ENCODE assay signal across 32 cellular contexts in the genomic region with DNA sequence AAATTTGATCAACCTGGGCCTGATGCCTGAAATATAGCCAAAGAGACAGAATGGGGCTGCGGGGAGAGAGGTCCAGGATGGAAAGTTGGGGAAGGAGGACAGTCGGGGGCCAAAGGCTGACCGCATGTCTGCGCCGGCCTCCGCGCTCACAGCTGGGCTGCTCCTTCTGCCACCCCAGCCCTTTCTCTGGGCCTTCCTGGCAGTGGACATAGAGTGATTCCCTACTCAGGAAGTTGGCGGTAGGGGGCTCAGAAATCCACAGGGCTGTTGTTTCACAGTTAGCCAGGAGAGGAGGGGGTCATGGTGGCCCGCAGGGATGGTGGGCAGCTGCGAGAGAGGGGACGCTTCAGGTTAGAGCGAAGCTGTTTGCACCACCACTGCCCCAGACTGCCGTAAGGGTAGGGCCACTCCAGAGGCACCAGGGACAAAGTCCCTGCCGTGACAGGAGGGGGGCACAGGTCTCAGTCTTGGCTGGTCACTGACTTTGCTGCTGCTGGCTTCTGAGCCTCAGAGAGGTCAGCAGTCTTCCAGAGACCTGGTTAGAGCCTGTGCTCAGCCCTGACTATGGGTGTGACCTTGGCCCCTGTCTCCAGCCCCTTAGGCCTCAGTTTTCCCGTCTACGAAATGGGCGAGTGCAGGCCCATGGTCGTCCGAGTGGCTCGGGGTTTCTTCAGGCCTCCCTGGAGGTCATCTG. TPM values are rescaled to one million over a fixed set of nuclear protein-coding genes. Genes with fewer than 3 reads are reported as not detected.
DNase-seq lines count a peak whose midpoint lies in the region; ATAC-seq, FAIRE-seq and TF ChIP-seq lines count a peak whose summit lies in the region.
"Had no signal": no experiment of that assay in that cellular context is flagged by ENCODE, and none has a peak within 500 bp of the region (broad histone marks: within the 10 kb centered on the region; RNA-seq: fewer than 3 reads in every experiment).

No MANE protein-coding gene starts in this region.

- H3K9me3 ChIP-seq in AG04450 (ENCODE audit: control insufficient read depth, insufficient read depth, low read length), result no peaks in the 10 kb centered on the region
- H3K9me3 ChIP-seq in kidney (ENCODE audit: control insufficient read depth in 1 of 2, low read length in 2 of 2), result no peaks in the 10 kb centered on the region
- H3K9me3 ChIP-seq in neuronal stem cell (replicated peaks in 1 of 2; ENCODE audit: control insufficient read depth in 2 of 2, insufficient read depth in 1 of 2, low read depth in 1 of 2, low read length in 2 of 2), result no peaks in the 10 kb centered on the region
- H3K9me3 ChIP-seq: A549, gastrocnemius medialis, ovary, thoracic aorta had no signal

- H3K4me3 Mint-ChIP-seq in WTC11 (no peak overlapping the region), T-cell (no peak overlapping the region)
- H3K4me3 Mint-ChIP-seq in activated T-helper 1 cell treated with anti-CD3 and anti-CD28 coated beads, Interleukin-12 subunit alpha, Interleukin-12 subunit beta, Interleukin-2, Interleukin-4 antibody, amounts not matched to agents 30 ng/mL and 10 ng/mL and 1 ng/mL, durations not matched to agents 14 hours and 24 hours and 36 hours, result no peak overlapping the region
- H3K4me3 Mint-ChIP-seq: activated CD4-positive, alpha-beta T cell treated with anti-CD3 and anti-CD28 coated beads for 36 hours; IgD-negative memory B cell; memory B cell had no signal

- no peak overlapping the region for H3K4me3 ChIP-seq in AG04450 (ENCODE audit: low read depth, low read length)
- no peak overlapping the region for H3K4me3 ChIP-seq in kidney (ENCODE audit: low read length in 2 of 2)
- H3K4me3 ChIP-seq in neuronal stem cell (ENCODE audit: low read length in 2 of 2), result no peak overlapping the region
- H3K4me3 ChIP-seq: A549, gastrocnemius medialis, GM12878, ovary, skin epidermis, thoracic aorta had no signal

- DNase-seq in AG04450 (ENCODE audit: low read depth, low spot score) (no peak), WTC11 (ENCODE audit: low spot score) (no peak), kidney (peak; percentile 45), neuronal stem cell (ENCODE audit: low spot score) (no peak), GM12891 (ENCODE audit: insufficient read length, low spot score) (no peak), T-cell (no peak)
- no peak for DNase-seq in activated T-helper 1 cell treated with anti-CD3 and anti-CD28 coated beads, Interleukin-12 subunit alpha, Interleukin-12 subunit beta, Interleukin-2, Interleukin-4 antibody, amounts not matched to agents 30 ng/mL and 10 ng/mL and 1 ng/mL, durations not matched to agents 14 hours and 24 hours and 36 hours (ENCODE audit: low spot score)
- DNase-seq: activated CD4-positive, alpha-beta T cell treated with anti-CD3 and anti-CD28 coated beads for 36 hours; activated naive CD4-positive, alpha-beta T cell treated with anti-CD3 and anti-CD28 coated beads, Interleukin-2, amount 50 U/mL, for 16 hours; amniotic stem cell; gastrocnemius medialis; hippocampal formation; left cardiac atrium; NCI-H1694; NCI-H446 treated with DMSO at 0.1 percent for 48 hours; NCI-H774; stimulated activated naive CD4-positive, alpha-beta T cell treated with Interleukin-2 at 50 U/mL for 16 hours; SW 1271; T-helper 9 cell had no signal

- CTCF ChIA-PET in AG04450 (lab: Charles Lee), result no interaction called here
- CTCF ChIA-PET in WTC11 (lab: Charles Lee), result interaction anchor here (0.9 to 1.8 kb wide), 5 partner anchors 10 to 463 kb away, joined by 3 to 9 read pairs (median 4); no protein-coding TSS in a partner anchor
- CTCF ChIA-PET in T-cell (lab: Charles Lee), result no interaction called here

- H3K4me1 ChIP-seq in kidney (ENCODE audit: control insufficient read depth in 1 of 2, insufficient read depth in 1 of 2, low read depth in 1 of 2, low read length in 2 of 2), result no peaks in the 10 kb centered on the region
- peaks cover 53 to 58% of the 10 kb centered on the region in 2 donors for H3K4me1 ChIP-seq in neuronal stem cell (ENCODE audit: control insufficient read depth in 2 of 2, insufficient read depth in 1 of 2, low read depth in 1 of 2, low read length in 2 of 2)
- H3K4me1 ChIP-seq: gastrocnemius medialis had no signal

- H3K18ac ChIP-seq in neuronal stem cell (ENCODE audit: low read length), result peak overlapping the region; percentile 99

- FAIRE-seq in kidney (lab: Jason Lieb, UNC) (no peak), GM12891 (lab: Jason Lieb, UNC) (no peak)
- FAIRE-seq: A549, bronchial epithelial cell, GM12878, RCC 7860, urothelium cell line had no signal

- H3K4me1 Mint-ChIP-seq in WTC11, result peaks cover 43% of the 10 kb centered on the region
- H3K4me1 Mint-ChIP-seq in activated T-helper 1 cell treated with anti-CD3 and anti-CD28 coated beads, Interleukin-12 subunit alpha, Interleukin-12 subunit beta, Interleukin-2, Interleukin-4 antibody, amounts not matched to agents 30 ng/mL and 10 ng/mL and 1 ng/mL, durations not matched to agents 14 hours and 24 hours and 36 hours (ENCODE audit: low read depth), result no peaks in the 10 kb centered on the region
- H3K4me1 Mint-ChIP-seq in T-cell, result no peaks in the 10 kb centered on the region
- H3K4me1 Mint-ChIP-seq: activated CD4-positive, alpha-beta T cell treated with anti-CD3 and anti-CD28 coated beads for 36 hours; memory B cell had no signal

- peaks cover 3% of the 10 kb centered on the region for H3K79me1 ChIP-seq in neuronal stem cell (ENCODE audit: low read depth, low read length)

- peak overlapping the region; percentile 67 for H3K27ac Mint-ChIP-seq in WTC11
- no peak overlapping the region for H3K27ac Mint-ChIP-seq in activated T-helper 1 cell treated with anti-CD3 and anti-CD28 coated beads, Interleukin-12 subunit alpha, Interleukin-12 subunit beta, Interleukin-2, Interleukin-4 antibody, amounts not matched to agents 30 ng/mL and 10 ng/mL and 1 ng/mL, durations not matched to agents 14 hours and 24 hours and 36 hours
- no peak overlapping the region for H3K27ac Mint-ChIP-seq in T-cell
- H3K27ac Mint-ChIP-seq: activated CD4-positive, alpha-beta T cell treated with anti-CD3 and anti-CD28 coated beads for 36 hours; activated T-helper 2 cell treated with anti-CD3 and anti-CD28 coated beads, Interferon-gamma antibody, Interleukin-2, Interleukin-4, amounts not matched to agents 10 μg/mL and 5 μg/mL and 100 μg/mL, durations not matched to agents 14 hours and 24 hours and 36 hours; IgD-negative memory B cell; memory B cell had no signal

- 0 out of 2 replicates have a peak, but pooled peaks cover 5% of the 10 kb centered on the region for H3K27me3 Mint-ChIP-seq in WTC11 (ENCODE audit: low read depth)
- peaks cover 2% of the 10 kb centered on the region for H3K27me3 Mint-ChIP-seq in activated T-helper 1 cell treated with anti-CD3 and anti-CD28 coated beads, Interleukin-12 subunit alpha, Interleukin-12 subunit beta, Interleukin-2, Interleukin-4 antibody, amounts not matched to agents 30 ng/mL and 10 ng/mL and 1 ng/mL, durations not matched to agents 14 hours and 24 hours and 36 hours (ENCODE audit: insufficient read depth)
- peaks cover 0 to 11% of the 10 kb centered on the region in 2 donors for H3K27me3 Mint-ChIP-seq in T-cell
- H3K27me3 Mint-ChIP-seq: activated CD4-positive, alpha-beta T cell treated with anti-CD3 and anti-CD28 coated beads for 36 hours had no signal

- H3K36me3 Mint-ChIP-seq in WTC11 (peaks cover 22% of the 10 kb centered on the region), T-cell (no peaks in the 10 kb centered on the region)
- no peaks in the 10 kb centered on the region for H3K36me3 Mint-ChIP-seq in activated T-helper 1 cell treated with anti-CD3 and anti-CD28 coated beads, Interleukin-12 subunit alpha, Interleukin-12 subunit beta, Interleukin-2, Interleukin-4 antibody, amounts not matched to agents 30 ng/mL and 10 ng/mL and 1 ng/mL, durations not matched to agents 14 hours and 24 hours and 36 hours (ENCODE audit: low read depth)
- H3K36me3 Mint-ChIP-seq: IgD-negative memory B cell, memory B cell had no signal

- peak overlapping the region; percentile 100 for H4K91ac ChIP-seq in neuronal stem cell (ENCODE audit: low read depth, low read length, poor library complexity)

- H2BK5ac ChIP-seq in neuronal stem cell (ENCODE audit: low read length), result peak overlapping the region; percentile 98

- H3K23ac ChIP-seq in neuronal stem cell (ENCODE audit: low read depth, low read length, poor library complexity), result peak overlapping the region; percentile 22

- ATAC-seq in WTC11 (no peak; the same call in 1 of the 2 replicates), T-cell (replicated peaks in 1 of 4) (no peak), GM21423 (IDR thresholded peaks at IDR 0.05; ENCODE audit: unreplicated experiment) (no peak)
- ATAC-seq: A549; activated CD4-positive, alpha-beta T cell treated with anti-CD3 and anti-CD28 coated beads for 36 hours; gastrocnemius medialis; GM12878; HCT116; left cardiac atrium had no signal

- peak overlapping the region; percentile 99 for H2AK5ac ChIP-seq in neuronal stem cell (ENCODE audit: low read depth, low read length)

- H3K14ac ChIP-seq in neuronal stem cell (ENCODE audit: low read length), result peak overlapping the region; percentile 77

- intact Hi-C loops in kidney (cut with DNase I), result no loop called here
- intact Hi-C loops in activated T-helper 1 cell treated with anti-CD3 and anti-CD28 coated beads, Interleukin-12 subunit alpha, Interleukin-12 subunit beta, Interleukin-2, Interleukin-4 antibody, amounts not matched to agents 30 ng/mL and 10 ng/mL and 1 ng/mL, durations not matched to agents 14 hours and 24 hours and 36 hours (cut with micrococcal nuclease), result no loop called here

- peak overlapping the region; percentile 86 for H3K4ac ChIP-seq in neuronal stem cell (ENCODE audit: low read length)

- H3K4me2 ChIP-seq in neuronal stem cell (ENCODE audit: insufficient read depth, low read length, poor library complexity, severe bottlenecking), result peak overlapping the region; percentile 43
- H3K4me2 ChIP-seq: A549 had no signal

- no peak for TF ChIP-seq CTCF in AG04450 (IDR thresholded peaks at IDR 0.05; ENCODE audit: low read depth, low read length)
- no peak for TF ChIP-seq CTCF in WTC11 (IDR thresholded peaks at IDR 0.05)
- no peak for TF ChIP-seq CTCF in kidney (IDR thresholded peaks at IDR 0.05; ENCODE audit: borderline replicate concordance, extremely low read depth, insufficient read depth)

- H3K9ac ChIP-seq in kidney (ENCODE audit: low read length in 2 of 2), result no peak overlapping the region
- H3K9ac ChIP-seq in neuronal stem cell (ENCODE audit: low read depth, low read length, poor library complexity), result peak overlapping the region; percentile 90

- WGBS in neuronal stem cell (ENCODE audit: extremely low coverage in 2 of 2, insufficient read length in 2 of 2, insufficient replicate concordance in 1 of 2), 2 donors, result no CpG with 5 or more reads among the region's 20 CpGs

- H2BK120ac ChIP-seq in neuronal stem cell (ENCODE audit: low read depth, low read length), result peak overlapping the region; percentile 99

- peak overlapping the region; percentile 53 for H4K8ac ChIP-seq in neuronal stem cell (ENCODE audit: low read depth, low read length)

- no peaks in the 10 kb centered on the region for H3K36me3 ChIP-seq in kidney (ENCODE audit: control insufficient read depth in 1 of 2, insufficient read depth in 2 of 2, low read length in 2 of 2)
- H3K36me3 ChIP-seq in neuronal stem cell (replicated peaks in 1 of 2; ENCODE audit: control insufficient read depth in 2 of 2, insufficient read depth in 2 of 2, low read length in 2 of 2), result no peaks in the 10 kb centered on the region
- H3K36me3 ChIP-seq: gastrocnemius medialis, ovary, thoracic aorta had no signal

- peak overlapping the region; percentile 41 for H2BK15ac ChIP-seq in neuronal stem cell (ENCODE audit: low read length)

- no peaks in the 10 kb centered on the region for H3K27me3 ChIP-seq in AG04450 (ENCODE audit: control insufficient read depth, insufficient read depth, low read length)
- H3K27me3 ChIP-seq in neuronal stem cell (ENCODE audit: control insufficient read depth in 3 of 3, insufficient read depth in 3 of 3, low read depth in 1 of 3, low read length in 3 of 3), result no peaks in the 10 kb centered on the region
- H3K27me3 ChIP-seq: gastrocnemius medialis, ovary had no signal

- H3K9me3 Mint-ChIP-seq in WTC11, result no peaks in the 10 kb centered on the region
- H3K9me3 Mint-ChIP-seq in activated T-helper 1 cell treated with anti-CD3 and anti-CD28 coated beads, Interleukin-12 subunit alpha, Interleukin-12 subunit beta, Interleukin-2, Interleukin-4 antibody, amounts not matched to agents 30 ng/mL and 10 ng/mL and 1 ng/mL, durations not matched to agents 14 hours and 24 hours and 36 hours, result no peaks in the 10 kb centered on the region
- H3K9me3 Mint-ChIP-seq in T-cell, result no peaks in the 10 kb centered on the region
- H3K9me3 Mint-ChIP-seq: activated T-helper 2 cell treated with anti-CD3 and anti-CD28 coated beads, Interferon-gamma antibody, Interleukin-2, Interleukin-4, amounts not matched to agents 10 μg/mL and 5 μg/mL and 100 μg/mL, durations not matched to agents 14 hours and 24 hours and 36 hours; IgD-negative memory B cell; memory B cell had no signal

- no peak for TF ChIP-seq POLR2A in GM12891 (IDR thresholded peaks at IDR 0.05; ENCODE audit: low read depth, low read length)

- peak overlapping the region; percentile 82 for H2AFZ ChIP-seq in neuronal stem cell (ENCODE audit: low read length)

- H3K27ac ChIP-seq in AG04450 (ENCODE audit: low read depth, low read length), result peak overlapping the region; percentile 80
- no peak overlapping the region for H3K27ac ChIP-seq in kidney (ENCODE audit: low read depth in 2 of 2, low read length in 2 of 2)
- peak overlapping the region; percentile 100 for H3K27ac ChIP-seq in neuronal stem cell (replicated peaks; ENCODE audit: low read length)
- H3K27ac ChIP-seq: A549, gastrocnemius medialis, ovary, thoracic aorta had no signal

- peak overlapping the region; percentile 63 for H2BK12ac ChIP-seq in neuronal stem cell (ENCODE audit: low read length)

- POLR2A ChIA-PET in AG04450 (lab: Yijun Ruan, JAX), result no interaction called here
- POLR2A ChIA-PET in WTC11 (lab: Charles Lee), result no interaction called here
- POLR2A ChIA-PET in T-cell (lab: Charles Lee), result no interaction called here

RNA-seq across cellular contexts. Expression of gene MEG3, which starts 15.0 kb away (rescaled TPM):
- polyA plus RNA-seq in AG04450 (2011; rRNA removed), result 306 and 310 TPM in 2 replicates
- polyA minus RNA-seq in AG04450 (2011; rRNA and poly(A)+ RNA removed), result 116 and 134 TPM in 2 replicates
- 338 to 534 TPM (median 517 TPM) in 3 replicates for total RNA-seq in WTC11 (2021)
- total RNA-seq in kidney, result 24.0 TPM
- polyA plus RNA-seq in kidney (ENCODE audit: insufficient read depth, low read depth, low replicate concordance), result 29.6 TPM
- polyA plus RNA-seq in neuronal stem cell (2013, experiment 1 of 2), result 61.0 TPM
- 58.1 TPM for polyA plus RNA-seq in neuronal stem cell (2013, experiment 2 of 2)
- 0.06 TPM for polyA plus RNA-seq in GM12891 (2012; ENCODE audit: low read depth, missing spikeins)
- not detected in 2 replicates for total RNA-seq in activated T-helper 1 cell treated with anti-CD3 and anti-CD28 coated beads, Interleukin-12 subunit alpha, Interleukin-12 subunit beta, Interleukin-2, Interleukin-4 antibody, amounts not matched to agents 30 ng/mL and 10 ng/mL and 1 ng/mL, durations not matched to agents 14 hours and 24 hours and 36 hours
- 1 to 10 TPM in 3 of 5 donors, not detected in 2; 2.3 to 3.4 (median 2.4) TPM for total RNA-seq in T-cell
- total RNA-seq: activated CD4-positive, alpha-beta T cell treated with anti-CD3 and anti-CD28 coated beads for 36 hours; activated T-helper 2 cell treated with anti-CD3 and anti-CD28 coated beads, Interferon-gamma antibody, Interleukin-2, Interleukin-4, amounts not matched to agents 10 μg/mL and 5 μg/mL and 100 μg/mL, durations not matched to agents 14 hours and 24 hours and 36 hours had no signal
- polyA plus RNA-seq: IgD-negative memory B cell had no signal

Comparison
In these comparisons a context has a peak if more than half of its experiments do, and no peak if none do; other contexts are left out.
1. H3K27ac ChIP-seq: peak in AG04450 (single experiment) and neuronal stem cell (single experiment); none in kidney (0 of 2).
2. RNA of gene MEG3, which starts 15.0 kb away (total RNA-seq): 338 to 534 TPM in WTC11; 24.0 TPM in kidney (single experiment), 2.3 to 3.4 TPM in T-cell and not detected in activated T-helper 1 cell treated with anti-CD3 and anti-CD28 coated beads, Interleukin-12 subunit alpha, Interleukin-12 subunit beta, Interleukin-2, Interleukin-4 antibody, amounts not matched to agents 30 ng/mL and 10 ng/mL and 1 ng/mL, durations not matched to agents 14 hours and 24 hours and 36 hours; every median in the first group is over 10 times any median in the second.